ENCODE assay signal across 8 cellular contexts in genomic region chr11:46380340-46381045, GRCh38. TPM values are rescaled to one million over a fixed set of nuclear protein-coding genes. Genes with fewer than 3 reads are reported as not detected.
DNase-seq lines count a peak whose midpoint lies in the region; ATAC-seq and TF ChIP-seq lines count a peak whose summit lies in the region.

No MANE protein-coding gene starts in this region.

- H3K27me3 Mint-ChIP-seq in CD8-positive, alpha-beta T cell (ENCODE audit: low read depth), result peaks cover 5% of the 10 kb centered on the region
- H3K27me3 Mint-ChIP-seq in T-helper 2 cell treated with Interferon-gamma antibody and Interleukin-4, amounts not matched to agents 5 μg/mL and 100 μg/mL, for 36 hours (ENCODE audit: low read depth), result peaks cover 17% of the 10 kb centered on the region
- peaks cover 17% of the 10 kb centered on the region for H3K27me3 Mint-ChIP-seq in brain

- H3K36me3 ChIP-seq in CD8-positive, alpha-beta T cell (ENCODE audit: insufficient read depth, low read length), result peaks cover 18% of the 10 kb centered on the region

- POLR2A ChIA-PET in CD8-positive, alpha-beta T cell (lab: Charles Lee), result interaction anchor here (1.0 to 2.5 kb wide), 4 partner anchors 8 to 32 kb away, joined by 3 to 9 read pairs (median 4); partner anchors contain the start of gene DGKZ

- peak; percentile 57 for ATAC-seq in CD8-positive, alpha-beta T cell
- ATAC-seq in HG03159 (IDR thresholded peaks at IDR 0.05; ENCODE audit: unreplicated experiment) (no peak), GM19023 (IDR thresholded peaks at IDR 0.05; ENCODE audit: unreplicated experiment) (no peak)

- H3K9me3 Mint-ChIP-seq in CD8-positive, alpha-beta T cell, result no peaks in the 10 kb centered on the region
- H3K9me3 Mint-ChIP-seq in T-helper 2 cell treated with Interferon-gamma antibody and Interleukin-4, amounts not matched to agents 5 μg/mL and 100 μg/mL, for 36 hours, result no peaks in the 10 kb centered on the region
- H3K9me3 Mint-ChIP-seq in brain, result no peaks in the 10 kb centered on the region

- H3K4me1 ChIP-seq in CD8-positive, alpha-beta T cell (ENCODE audit: insufficient read depth, low read length), result peaks cover 11% of the 10 kb centered on the region

- peaks cover 8% of the 10 kb centered on the region for H3K4me1 Mint-ChIP-seq in CD8-positive, alpha-beta T cell (ENCODE audit: low read depth)
- H3K4me1 Mint-ChIP-seq in T-helper 2 cell treated with Interferon-gamma antibody and Interleukin-4, amounts not matched to agents 5 μg/mL and 100 μg/mL, for 36 hours (ENCODE audit: low read depth), result peaks cover 8% of the 10 kb centered on the region
- peaks cover 24% of the 10 kb centered on the region for H3K4me1 Mint-ChIP-seq in brain

- CTCF ChIA-PET in CD8-positive, alpha-beta T cell (lab: Charles Lee), result interaction anchor here (0.9 kb wide), 1 partner anchor 12 kb away, joined by 3 read pairs; no protein-coding TSS in a partner anchor

- H3K4me3 ChIP-seq in CD8-positive, alpha-beta T cell (ENCODE audit: low read depth, low read length), result peak overlapping the region; percentile 62
- peak overlapping the region; percentile 36 for H3K4me3 ChIP-seq in HL-60 (replicated peaks; ENCODE audit: insufficient read depth, low read length)

- peak in 6 of 7 experiments; percentile 27 to 72 (median 44) for DNase-seq in CD8-positive, alpha-beta T cell
- peak in 1 of 2 experiments; percentile 36 for DNase-seq in HL-60 (ENCODE audit: low read depth in 1 of 2, low spot score in 1 of 2)
- peak; percentile 70 for DNase-seq in T-helper 2 cell treated with Interferon-gamma antibody and Interleukin-4, amounts not matched to agents 5 μg/mL and 100 μg/mL, for 36 hours (ENCODE audit: low spot score)
- DNase-seq in islet precursor cell, result peak; percentile 94
- DNase-seq in stimulated activated CD4-positive, alpha-beta T cell treated with anti-CD3 and anti-CD28 coated beads, Interleukin-1b, Interleukin-23, amount 100 ng/mL, for 4 hours (ENCODE audit: low read depth in 2 of 2), result peak; percentile 27 to 56

- H3K36me3 Mint-ChIP-seq in CD8-positive, alpha-beta T cell, result peaks cover 25% of the 10 kb centered on the region
- H3K36me3 Mint-ChIP-seq in T-helper 2 cell treated with Interferon-gamma antibody and Interleukin-4, amounts not matched to agents 5 μg/mL and 100 μg/mL, for 36 hours (ENCODE audit: low read depth), result peaks cover 24% of the 10 kb centered on the region
- H3K36me3 Mint-ChIP-seq in brain, result peaks cover 19% of the 10 kb centered on the region

- intact Hi-C loops in CD8-positive, alpha-beta T cell (cut with DNase I, micrococcal nuclease), result loop anchor here in 1 of 2 experiments (5.0 kb wide), 1 partner anchor 33 kb away; the partner anchor contains the start of gene DGKZ

- no peak for TF ChIP-seq CTCF in CD8-positive, alpha-beta T cell (IDR thresholded peaks at IDR 0.05)
- no peak for TF ChIP-seq CTCF in HL-60 (IDR thresholded peaks at IDR 0.05; ENCODE audit: insufficient read depth, low read length)
- no peak for TF ChIP-seq CTCF in brain (conservative IDR thresholded peaks at IDR 0.05)

- H3K4me3 Mint-ChIP-seq in CD8-positive, alpha-beta T cell, result peak overlapping the region; percentile 78
- peak overlapping the region; percentile 72 for H3K4me3 Mint-ChIP-seq in T-helper 2 cell treated with Interferon-gamma antibody and Interleukin-4, amounts not matched to agents 5 μg/mL and 100 μg/mL, for 36 hours
- peak overlapping the region; percentile 60 to 82 (median 72) for H3K4me3 Mint-ChIP-seq in brain

- H3K9me3 ChIP-seq in CD8-positive, alpha-beta T cell (ENCODE audit: low read length), result no peaks in the 10 kb centered on the region

- H3K27ac Mint-ChIP-seq in CD8-positive, alpha-beta T cell, result peak overlapping the region; percentile 83
- H3K27ac Mint-ChIP-seq in T-helper 2 cell treated with Interferon-gamma antibody and Interleukin-4, amounts not matched to agents 5 μg/mL and 100 μg/mL, for 36 hours, result peak overlapping the region; percentile 45
- peak overlapping the region in 3 of 5 experiments; percentile 48 to 89 (median 51) for H3K27ac Mint-ChIP-seq in brain

- no peaks in the 10 kb centered on the region for H3K27me3 ChIP-seq in CD8-positive, alpha-beta T cell (ENCODE audit: insufficient read depth, low read length)
- peaks cover 15% of the 10 kb centered on the region for H3K27me3 ChIP-seq in HL-60 (ENCODE audit: insufficient read depth, poor library complexity, severe bottlenecking)

- peak overlapping the region; percentile 27 for H3K27ac ChIP-seq in CD8-positive, alpha-beta T cell (ENCODE audit: low read depth, low read length)
- H3K27ac ChIP-seq in HL-60 (replicated peaks), result no peak overlapping the region

RNA-seq across cellular contexts. Expression of gene MDK, which starts 1.0 kb away (rescaled TPM):
- total RNA-seq in CD8-positive, alpha-beta T cell, result 1 to 10 TPM; 3.6 TPM
- 391 TPM for polyA plus RNA-seq in brain (ENCODE audit: insufficient read depth, low read depth, low replicate concordance)

RNA-seq across cellular contexts. Expression of gene CHRM4, which starts 11.1 kb away (rescaled TPM):
- total RNA-seq in CD8-positive, alpha-beta T cell, result 1 to 10 TPM; 2.9 to 4.1 TPM
- polyA plus RNA-seq in brain (ENCODE audit: insufficient read depth, low read depth, low replicate concordance), result 17.8 TPM

RNA-seq across cellular contexts. Expression of gene DGKZ, which starts 33.2 kb away (rescaled TPM):
- 100 to 1,000 TPM; 131 to 135 TPM for total RNA-seq in CD8-positive, alpha-beta T cell
- 98.9 TPM for polyA plus RNA-seq in brain (ENCODE audit: insufficient read depth, low read depth, low replicate concordance)
